Comparison of ENCODE assay signal across 8 cellular contexts in genomic region chr13:26971990-26972888, GRCh38.
DNase-seq lines count a peak whose midpoint lies in the region; ATAC-seq and TF ChIP-seq lines count a peak whose summit lies in the region.

No MANE protein-coding gene starts in this region.

- H3K36me3 Mint-ChIP-seq in T-cell: no peaks in the 10 kb centered on the region

- CTCF ChIA-PET in T-cell (lab: Charles Lee): interaction anchor here (0.5 to 1.1 kb wide), 6 partner anchors 11 to 859 kb away, joined by 3 read pairs; no protein-coding TSS in a partner anchor

- H3K4me1 Mint-ChIP-seq in T-cell: peaks cover 3 to 14% (median 4%) of the 10 kb centered on the region in 3 donors

- no peak overlapping the region for H3K27ac ChIP-seq in gastrocnemius medialis

- POLR2A ChIA-PET in T-cell (lab: Charles Lee): interaction anchor here in 1 of 2 donors (0.6 kb wide), 1 partner anchor 378 kb away, joined by 3 read pairs; no protein-coding TSS in a partner anchor

- H3K9me3 Mint-ChIP-seq in T-cell: no peaks in the 10 kb centered on the region

- DNase-seq in AG09319 (ENCODE audit: extremely low read depth, low read depth) (no peak), NCI-H1694 (lab: John Stamatoyannopoulos, UW) (peak; percentile 29), T-cell (peak in 11 of 34 experiments; percentile 2 to 23 (median 9)), epithelial cell of esophagus (ENCODE audit: low read depth) (peak; percentile 55), renal cortical epithelial cell (ENCODE audit: low read depth) (peak; percentile 37), gastrocnemius medialis (no peak)

- H3K27me3 Mint-ChIP-seq in T-cell: peaks cover 0 to 5% of the 10 kb centered on the region in 2 donors

- peaks cover 0 to 2% (median 0%) of the 10 kb centered on the region in 3 donors for H3K27me3 ChIP-seq in gastrocnemius medialis

- H3K4me3 ChIP-seq in epithelial cell of esophagus (ENCODE audit: low read length): no peak overlapping the region
- no peak overlapping the region for H3K4me3 ChIP-seq in gastrocnemius medialis

- in situ Hi-C loops in gastrocnemius medialis (cut with MboI; ENCODE audit: low sequenced_read_pairs in 4 of 4): no loop called here

- ATAC-seq in GM19025 (IDR thresholded peaks at IDR 0.05; ENCODE audit: low read depth, unreplicated experiment) (peak; percentile 55), T-cell (replicated peaks in 1 of 4) (peak; percentile 46 to 63 (median 60)), HG03460 (IDR thresholded peaks at IDR 0.05; ENCODE audit: unreplicated experiment) (no peak), gastrocnemius medialis (no peak)

- H3K4me3 Mint-ChIP-seq in T-cell: no peak overlapping the region

- intact Hi-C loops in gastrocnemius medialis (cut with DNase I; ENCODE audit: low total_unique reads): no loop called here

- H3K9me3 ChIP-seq in gastrocnemius medialis: no peaks in the 10 kb centered on the region

- TF ChIP-seq CTCF in AG09319 (IDR thresholded peaks at IDR 0.05; ENCODE audit: low read depth, low read length) (peak; percentile 29), epithelial cell of esophagus (IDR thresholded peaks at IDR 0.05; ENCODE audit: insufficient read depth, low read depth, low read length, missing control alignments) (peak; percentile 62), gastrocnemius medialis (IDR thresholded peaks at IDR 0.05 in 4 of 5, conservative IDR thresholded peaks at IDR 0.05 in 1 of 5) (no peak)

- no peaks in the 10 kb centered on the region for H3K36me3 ChIP-seq in gastrocnemius medialis

- H3K4me1 ChIP-seq in gastrocnemius medialis: no peaks in the 10 kb centered on the region

- no peak for TF ChIP-seq POLR2A in gastrocnemius medialis (IDR thresholded peaks at IDR 0.05)

- peak overlapping the region; percentile 17 to 41 for H3K27ac Mint-ChIP-seq in T-cell

Comparison
In these comparisons a context has a peak if more than half of its experiments do, and no peak if none do; other contexts are left out.
1. DNase-seq: peak in NCI-H1694 (single experiment), epithelial cell of esophagus (single experiment) and renal cortical epithelial cell (single experiment); none in AG09319 (single experiment) and gastrocnemius medialis (0 of 2).
2. CTCF ChIP-seq: peak in AG09319 (single experiment) and epithelial cell of esophagus (single experiment); none in gastrocnemius medialis (0 of 5).
3. ATAC-seq: peak in GM19025 (single experiment) and T-cell (4 of 4); none in HG03460 (single experiment) and gastrocnemius medialis (0 of 2).